ENCODE assay signal across 17 cellular contexts in genomic region chr3:43255675-43256074, GRCh38.
"Had no signal": no experiment of that assay in that cellular context is flagged by ENCODE, and none has a peak within 500 bp of the region (broad histone marks: within the 10 kb centered on the region; RNA-seq: fewer than 3 reads in every experiment).

No MANE protein-coding gene starts in this region.

- H3K4me3 ChIP-seq: colonic mucosa, suprapubic skin had no signal

- H3K36me3 ChIP-seq: colonic mucosa, suprapubic skin had no signal

- DNase-seq: activated CD4-positive, alpha-beta memory T cell treated with anti-CD3 and anti-CD28 coated beads for 36 hours; activated CD4-positive, alpha-beta T cell treated with anti-CD3 and anti-CD28 coated beads for 1 hour; activated CD8-positive, alpha-beta memory T cell treated with anti-CD3 and anti-CD28 coated beads, Interleukin-2, amount 10 ng/mL, durations not matched to agents 7 days and 5 days; activated naive CD4-positive, alpha-beta T cell treated with anti-CD3 and anti-CD28 coated beads, Interleukin-2, amount 50 U/mL, for 16 hours; activated T-cell treated with anti-CD3 and anti-CD28 coated beads, Interleukin-2, amount 50 U/mL, for 1 hour; caudate nucleus; colonic mucosa; mammary epithelial cell; naive B cell; posterior cingulate gyrus; retina; stimulated activated CD4-positive, alpha-beta T cell treated with anti-CD3 and anti-CD28 coated beads, Interleukin-2, amount 100 ng/mL, for 48 hours; stimulated activated naive CD4-positive, alpha-beta T cell treated with Interleukin-2 at 50 U/mL for 16 hours; trophoblast cell had no signal

- H3K4me1 ChIP-seq: colonic mucosa had no signal

- H3K9me3 ChIP-seq: colonic mucosa, suprapubic skin had no signal

- ATAC-seq: activated CD8-positive, alpha-beta memory T cell treated with anti-CD3 and anti-CD28 coated beads, Interleukin-2, amount 10 ng/mL, durations not matched to agents 7 days and 5 days; esophagus mucosa had no signal

- H3K27me3 ChIP-seq: colonic mucosa, suprapubic skin had no signal

- H3K27ac ChIP-seq: colonic mucosa, suprapubic skin, VCaP had no signal
